Comparison of ENCODE assay signal across 13 cellular contexts in the genomic region with DNA sequence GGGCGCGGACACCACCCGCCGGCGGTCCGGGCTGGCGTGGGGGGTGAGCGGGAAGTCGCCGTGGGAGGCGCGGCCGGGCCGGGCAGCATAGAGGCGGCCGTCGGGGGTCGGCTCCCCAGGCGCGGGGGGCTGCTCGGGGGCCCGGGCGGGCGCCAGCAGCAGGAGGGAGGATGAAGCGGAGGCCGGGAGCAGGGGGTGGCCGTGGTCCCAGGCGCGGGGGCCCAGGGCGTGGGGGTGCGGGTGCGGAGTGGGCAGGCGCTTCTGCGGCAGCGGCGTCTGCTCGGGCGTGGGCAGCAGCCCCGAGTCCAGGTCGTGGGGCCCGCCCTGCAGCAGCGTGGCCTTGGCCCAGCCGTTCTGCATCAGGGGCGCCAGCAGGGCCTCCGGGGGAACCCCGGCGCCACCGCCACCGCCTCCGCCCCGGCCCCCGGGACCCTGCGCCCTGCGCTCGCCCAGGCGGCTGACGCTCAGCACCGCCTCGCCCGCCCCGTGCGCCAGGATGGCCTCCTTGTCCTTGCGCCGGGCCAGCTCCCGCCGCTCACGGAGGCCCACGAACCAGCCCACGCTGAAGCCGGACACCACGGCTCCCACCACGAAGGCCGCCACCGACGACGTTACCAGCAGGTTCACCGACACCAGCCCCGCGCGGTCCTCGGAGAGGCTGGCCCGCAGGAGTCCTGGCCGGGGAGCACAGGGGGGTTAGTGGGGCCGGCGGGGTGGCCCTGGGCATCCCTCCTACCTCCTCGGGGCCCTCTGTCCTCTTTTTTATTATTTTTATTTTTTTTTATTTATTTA.
DNase-seq lines count a peak whose midpoint lies in the region; ATAC-seq lines count a peak whose summit lies in the region.
"Had no signal": no experiment of that assay in that cellular context is flagged by ENCODE, and none has a peak within 500 bp of the region (broad histone marks: within the 10 kb centered on the region; RNA-seq: fewer than 3 reads in every experiment).

No MANE protein-coding gene starts in this region.

- H3K36me3 ChIP-seq in BLaER1 treated with 17β-estradiol and CSF1 and Interleukin-3, amounts not matched to agents 10 nM and 100 nM = peaks cover 0 to 7% (median 0%) of the 10 kb centered on the region in 11 experiments; a peak in 3 of 22 replicates
- H3K36me3 ChIP-seq: BE2C, HAP-1 had no signal

- peak overlapping the region in 2 of 11 experiments; percentile 12 to 29; a peak in 3 of 22 replicates for H3K9ac ChIP-seq in BLaER1 treated with 17β-estradiol and CSF1 and Interleukin-3, amounts not matched to agents 10 nM and 100 nM

- H3K4me3 Mint-ChIP-seq in dendritic cell treated with granulocyte-macrophage colony-stimulating factor and Interleukin-4, amounts not matched to agents 40 ng/mL and 50 ng/mL, for 4 days = no peak overlapping the region
- no peak overlapping the region for H3K4me3 Mint-ChIP-seq in stimulated activated memory B cell treated with anti-CD40 and anti-IgM and Interleukin-4, amounts not matched to agents 10 μg/mL and 1 μg/mL and 100 μg/mL, for 72 hours
- H3K4me3 Mint-ChIP-seq: CD8-positive, alpha-beta memory T cell; GM23338 had no signal

- H3K27ac Mint-ChIP-seq in dendritic cell treated with granulocyte-macrophage colony-stimulating factor and Interleukin-4, amounts not matched to agents 40 ng/mL and 50 ng/mL, for 4 days = peak overlapping the region; percentile 79
- H3K27ac Mint-ChIP-seq in stimulated activated memory B cell treated with anti-CD40 and anti-IgM and Interleukin-4, amounts not matched to agents 10 μg/mL and 1 μg/mL and 100 μg/mL, for 72 hours = no peak overlapping the region
- H3K27ac Mint-ChIP-seq: CD8-positive, alpha-beta memory T cell; GM23338 had no signal

- H4K20me1 ChIP-seq in BLaER1 treated with 17β-estradiol and CSF1 and Interleukin-3, amounts not matched to agents 10 nM and 100 nM = no peaks in the 10 kb centered on the region

- H3K4me1 Mint-ChIP-seq in dendritic cell treated with granulocyte-macrophage colony-stimulating factor and Interleukin-4, amounts not matched to agents 40 ng/mL and 50 ng/mL, for 4 days (ENCODE audit: low read depth) = peaks cover 62% of the 10 kb centered on the region
- peaks cover 18% of the 10 kb centered on the region for H3K4me1 Mint-ChIP-seq in stimulated activated memory B cell treated with anti-CD40 and anti-IgM and Interleukin-4, amounts not matched to agents 10 μg/mL and 1 μg/mL and 100 μg/mL, for 72 hours

- H3K27ac ChIP-seq in BLaER1 treated with 17β-estradiol and CSF1 and Interleukin-3, amounts not matched to agents 10 nM and 100 nM = peak overlapping the region in 7 of 11 experiments; percentile 25 to 62 (median 50); a peak in 11 of 22 replicates
- H3K27ac ChIP-seq: A549 had no signal

- H3K4me2 ChIP-seq in BLaER1 treated with 17β-estradiol and CSF1 and Interleukin-3, amounts not matched to agents 10 nM and 100 nM = no peak overlapping the region; a peak in 1 of 22 replicates
- H3K4me2 ChIP-seq: A549, GM23338 had no signal

- no peak overlapping the region for H3K4me3 ChIP-seq in BLaER1 treated with 17β-estradiol and CSF1 and Interleukin-3, amounts not matched to agents 10 nM and 100 nM
- H3K4me3 ChIP-seq: A549, GM12878, GM23338, HAP-1 had no signal

- ATAC-seq in stimulated activated memory B cell treated with anti-CD40 and anti-IgM and Interleukin-4, amounts not matched to agents 10 μg/mL and 1 μg/mL and 100 μg/mL, for 72 hours = peak; percentile 62
- no peak for ATAC-seq in HG03280 (IDR thresholded peaks at IDR 0.05; ENCODE audit: unreplicated experiment)
- ATAC-seq: A549, GM12878, GM23338 had no signal

- peaks cover 9 to 15% (median 11%) of the 10 kb centered on the region in 11 experiments; a peak in 21 of 22 replicates for H3K9me3 ChIP-seq in BLaER1 treated with 17β-estradiol and CSF1 and Interleukin-3, amounts not matched to agents 10 nM and 100 nM (replicated peaks in 1 of 11)
- H3K9me3 ChIP-seq: A549, BE2C, HAP-1 had no signal

- no peaks in the 10 kb centered on the region for H3K9me3 Mint-ChIP-seq in dendritic cell treated with granulocyte-macrophage colony-stimulating factor and Interleukin-4, amounts not matched to agents 40 ng/mL and 50 ng/mL, for 4 days
- H3K9me3 Mint-ChIP-seq in stimulated activated memory B cell treated with anti-CD40 and anti-IgM and Interleukin-4, amounts not matched to agents 10 μg/mL and 1 μg/mL and 100 μg/mL, for 72 hours = no peaks in the 10 kb centered on the region

- peaks cover 13 to 58% (median 36%) of the 10 kb centered on the region in 10 experiments for H3K4me1 ChIP-seq in BLaER1 treated with 17β-estradiol and CSF1 and Interleukin-3, amounts not matched to agents 10 nM and 100 nM
- H3K4me1 ChIP-seq: BE2C, HAP-1 had no signal

- DNase-seq in CD1c-positive myeloid dendritic cell (ENCODE audit: extremely low spot score) (peak; percentile 20), RPMI8226 (no peak)
- DNase-seq: BE2C; CD8-positive, alpha-beta memory T cell; DMS 273 treated with DMSO at 0.1 percent for 48 hours had no signal

- no peaks in the 10 kb centered on the region for H3K27me3 Mint-ChIP-seq in dendritic cell treated with granulocyte-macrophage colony-stimulating factor and Interleukin-4, amounts not matched to agents 40 ng/mL and 50 ng/mL, for 4 days
- H3K27me3 Mint-ChIP-seq in stimulated activated memory B cell treated with anti-CD40 and anti-IgM and Interleukin-4, amounts not matched to agents 10 μg/mL and 1 μg/mL and 100 μg/mL, for 72 hours = peaks cover 21% of the 10 kb centered on the region

- no peaks in the 10 kb centered on the region for H3K27me3 ChIP-seq in BLaER1 treated with 17β-estradiol and CSF1 and Interleukin-3, amounts not matched to agents 10 nM and 100 nM

- H3K36me3 Mint-ChIP-seq in dendritic cell treated with granulocyte-macrophage colony-stimulating factor and Interleukin-4, amounts not matched to agents 40 ng/mL and 50 ng/mL, for 4 days (ENCODE audit: low read depth) = no peaks in the 10 kb centered on the region
- no peaks in the 10 kb centered on the region for H3K36me3 Mint-ChIP-seq in stimulated activated memory B cell treated with anti-CD40 and anti-IgM and Interleukin-4, amounts not matched to agents 10 μg/mL and 1 μg/mL and 100 μg/mL, for 72 hours
- H3K36me3 Mint-ChIP-seq: CD8-positive, alpha-beta memory T cell had no signal

- intact Hi-C loops in dendritic cell treated with granulocyte-macrophage colony-stimulating factor and Interleukin-4, amounts not matched to agents 40 ng/mL and 50 ng/mL, for 4 days (cut with micrococcal nuclease) = no loop called here
